Comparison of ENCODE assay signal across 10 cellular contexts in the genomic region with DNA sequence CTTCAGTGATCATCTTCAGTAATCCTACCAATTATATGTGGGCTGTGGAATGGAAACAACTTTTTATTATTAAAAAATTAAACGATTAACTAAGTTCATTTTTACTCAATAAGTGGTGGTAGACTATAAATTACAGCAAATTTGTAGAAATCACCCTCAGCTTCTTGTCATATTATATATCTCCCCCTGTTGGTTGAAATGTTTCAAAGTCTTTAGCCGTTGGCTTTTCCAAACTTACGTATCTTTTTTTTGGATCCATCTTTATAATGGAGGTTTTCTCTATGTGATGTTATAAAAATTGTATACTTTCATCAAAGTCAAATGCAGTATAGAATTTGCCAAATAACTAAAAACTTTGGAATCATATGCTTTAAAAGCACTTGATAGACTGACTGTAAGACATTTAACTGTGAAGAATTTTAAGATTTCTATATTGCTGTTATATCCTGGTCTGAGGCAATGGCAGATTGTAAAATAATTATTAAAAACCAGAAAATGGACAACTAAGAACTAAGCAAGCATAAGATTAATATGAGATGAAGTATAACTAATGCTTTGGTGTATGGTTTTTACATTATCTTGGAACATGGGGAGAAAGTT. TPM values are rescaled to one million over a fixed set of nuclear protein-coding genes. Genes with fewer than 3 reads are reported as not detected.
DNase-seq lines count a peak whose midpoint lies in the region; ATAC-seq and TF ChIP-seq lines count a peak whose summit lies in the region.
"Had no signal": no experiment of that assay in that cellular context is flagged by ENCODE, and none has a peak within 500 bp of the region (broad histone marks: within the 10 kb centered on the region; RNA-seq: fewer than 3 reads in every experiment).

No MANE protein-coding gene starts in this region.

- no peaks in the 10 kb centered on the region for H4K20me1 ChIP-seq in MM.1S (ENCODE audit: insufficient read depth, low read length)

- H3K9me3 Mint-ChIP-seq in Calu3 (ENCODE audit: low read depth, unreplicated experiment) = no peaks in the 10 kb centered on the region
- peaks cover 0 to 2% (median 0%) of the 10 kb centered on the region in 11 donors for H3K9me3 Mint-ChIP-seq in naive thymus-derived CD4-positive, alpha-beta T cell
- H3K9me3 Mint-ChIP-seq: naive B cell had no signal

- H3K27ac ChIP-seq in MM.1S (ENCODE audit: low read length) = no peak overlapping the region
- no peak overlapping the region for H3K27ac ChIP-seq in naive thymus-derived CD4-positive, alpha-beta T cell (ENCODE audit: low read depth, low read length)

- no peaks in the 10 kb centered on the region for H3K4me1 Mint-ChIP-seq in Calu3 (ENCODE audit: low read depth, unreplicated experiment)
- H3K4me1 Mint-ChIP-seq in naive thymus-derived CD4-positive, alpha-beta T cell = peaks cover 3 to 20% (median 4%) of the 10 kb centered on the region in 7 donors

- ATAC-seq in naive thymus-derived CD4-positive, alpha-beta T cell = peak; percentile 53
- ATAC-seq in HG03342 (IDR thresholded peaks at IDR 0.05; ENCODE audit: unreplicated experiment) (no peak), GM18511 (IDR thresholded peaks at IDR 0.05; ENCODE audit: unreplicated experiment) (no peak)

- POLR2A ChIA-PET in naive thymus-derived CD4-positive, alpha-beta T cell (lab: Charles Lee) = interaction anchor here (1.3 kb wide), 1 partner anchor 122 kb away, joined by 3 read pairs; no protein-coding TSS in a partner anchor

- no peaks in the 10 kb centered on the region for H3F3A ChIP-seq in MM.1S (ENCODE audit: insufficient read depth, low read length)

- no peaks in the 10 kb centered on the region for H3K9me2 ChIP-seq in MM.1S (replicated peaks; ENCODE audit: insufficient read depth, low read length)

- H3K4me3 ChIP-seq in MM.1S (ENCODE audit: low read length) = no peak overlapping the region
- H3K4me3 ChIP-seq in cardiac fibroblast (replicated peaks in 1 of 2; ENCODE audit: low read depth in 2 of 2, low read length in 2 of 2) = no peak overlapping the region
- H3K4me3 ChIP-seq in naive thymus-derived CD4-positive, alpha-beta T cell (ENCODE audit: low read length) = no peak overlapping the region

- no peaks in the 10 kb centered on the region for H3K9me3 ChIP-seq in MM.1S (replicated peaks; ENCODE audit: insufficient read depth, low read length)
- H3K9me3 ChIP-seq in naive thymus-derived CD4-positive, alpha-beta T cell (ENCODE audit: control insufficient read depth in 2 of 3, low read length in 3 of 3) = no peaks in the 10 kb centered on the region

- intact Hi-C loops in Calu3 (cut with micrococcal nuclease; ENCODE audit: unreplicated experiment) = loop anchor here (1.0 kb wide), 1 partner anchor 124 kb away; no protein-coding TSS in a partner anchor
- intact Hi-C loops in naive thymus-derived CD4-positive, alpha-beta T cell (cut with micrococcal nuclease) = loop anchor here (1.0 to 2.0 kb wide), 4 partner anchors 15 to 124 kb away; no protein-coding TSS in a partner anchor

- no peaks in the 10 kb centered on the region for H3K27me3 ChIP-seq in MM.1S (replicated peaks; ENCODE audit: insufficient read depth, low read length)
- H3K27me3 ChIP-seq in naive thymus-derived CD4-positive, alpha-beta T cell (ENCODE audit: control insufficient read depth in 2 of 2, insufficient read depth in 2 of 2, low read length in 2 of 2) = no peaks in the 10 kb centered on the region

- H3K36me3 Mint-ChIP-seq in Calu3 (ENCODE audit: insufficient read depth, unreplicated experiment) = peaks cover 4% of the 10 kb centered on the region
- peaks cover 18 to 53% (median 31%) of the 10 kb centered on the region in 5 donors for H3K36me3 Mint-ChIP-seq in naive thymus-derived CD4-positive, alpha-beta T cell

- peaks cover 8% of the 10 kb centered on the region for H3K36me3 ChIP-seq in MM.1S (replicated peaks; ENCODE audit: insufficient read depth, low read length)
- H3K36me3 ChIP-seq in naive thymus-derived CD4-positive, alpha-beta T cell (ENCODE audit: control insufficient read depth in 2 of 3, insufficient read depth in 3 of 3, low read length in 3 of 3) = peaks cover 10 to 53% (median 11%) of the 10 kb centered on the region in 3 experiments

- H3K27ac Mint-ChIP-seq in Calu3 (ENCODE audit: unreplicated experiment) = no peak overlapping the region
- H3K27ac Mint-ChIP-seq in naive thymus-derived CD4-positive, alpha-beta T cell = no peak overlapping the region

- TF ChIP-seq CTCF in Calu3 (IDR thresholded peaks at IDR 0.05; ENCODE audit: unreplicated experiment) (peak; percentile 61), MM.1S (IDR thresholded peaks at IDR 0.05; ENCODE audit: low read length) (peak; percentile 46; the same call in 1 of the 2 replicates), cardiac fibroblast (IDR thresholded peaks at IDR 0.05; ENCODE audit: low read depth, low read length) (peak; percentile 36)

- DNase-seq in Calu3 (no peak), MM.1S (peak; percentile 23), cardiac fibroblast (ENCODE audit: low read depth in 2 of 2) (peak; percentile 62 to 67), UCSD-AML1 (lab: John Stamatoyannopoulos, UW; ENCODE audit: unreplicated experiment) (no peak), HuH-7.5 (ENCODE audit: low spot score) (no peak)
- DNase-seq in naive thymus-derived CD4-positive, alpha-beta T cell = peak in 6 of 9 donors; percentile 5 to 52 (median 34)
- DNase-seq: activated CD4-positive, alpha-beta T cell treated with anti-CD3 and anti-CD28 coated beads, Interleukin-2, amount 50 U/mL, for 4 hours; naive B cell had no signal

- H2AFZ ChIP-seq in MM.1S (ENCODE audit: low read length) = no peak overlapping the region

- H3K4me2 ChIP-seq in MM.1S (ENCODE audit: low read depth, low read length) = no peak overlapping the region

- CTCF ChIA-PET in Calu3 (lab: Charles Lee) = interaction anchor here (1.0 to 2.6 kb wide), 4 partner anchors 43 to 129 kb away, joined by 5 to 49 read pairs (median 8); no protein-coding TSS in a partner anchor
- CTCF ChIA-PET in naive thymus-derived CD4-positive, alpha-beta T cell (lab: Charles Lee) = interaction anchor here (0.8 to 2.1 kb wide), 9 partner anchors 9 to 1849 kb away, joined by 3 to 33 read pairs (median 4); partner anchors contain the start of gene DNAJC19

- no TSS peak for BruUV-seq in Calu3 (replicated peaks; lab: Mats Ljungman, UMichigan)

- no peaks in the 10 kb centered on the region for H3K27me3 Mint-ChIP-seq in Calu3 (ENCODE audit: unreplicated experiment)
- H3K27me3 Mint-ChIP-seq in naive thymus-derived CD4-positive, alpha-beta T cell = no peaks in the 10 kb centered on the region
- H3K27me3 Mint-ChIP-seq: naive B cell had no signal

- peaks cover 6% of the 10 kb centered on the region; the same call in 1 of the 2 replicates for H3K4me1 ChIP-seq in MM.1S (ENCODE audit: low read length)
- no peaks in the 10 kb centered on the region for H3K4me1 ChIP-seq in naive thymus-derived CD4-positive, alpha-beta T cell (ENCODE audit: control insufficient read depth in 2 of 2, insufficient read depth in 2 of 2, low read length in 2 of 2)

- no peak overlapping the region for H3K4me3 Mint-ChIP-seq in Calu3 (ENCODE audit: low read depth, unreplicated experiment)
- H3K4me3 Mint-ChIP-seq in naive thymus-derived CD4-positive, alpha-beta T cell = no peak overlapping the region
- H3K4me3 Mint-ChIP-seq: naive B cell had no signal

- peaks cover 27% of the 10 kb centered on the region for H3K79me2 ChIP-seq in MM.1S (ENCODE audit: low read length)

- no peak overlapping the region for H3K9ac ChIP-seq in MM.1S (ENCODE audit: low read length)

RNA-seq across cellular contexts. Expression of gene ATP11B, which starts 44.7 kb away (rescaled TPM):
- 81.9 and 84.0 TPM in 2 replicates for total RNA-seq in Calu3 (2022)
- 100 to 1,000 TPM; 111 to 136 (median 114) TPM for total RNA-seq in naive thymus-derived CD4-positive, alpha-beta T cell
- 10 to 100 TPM; 28.4 to 48.7 TPM for polyA plus RNA-seq in naive thymus-derived CD4-positive, alpha-beta T cell

Comparison
In these comparisons a context has a peak if more than half of its experiments do, and no peak if none do; other contexts are left out.
1. DNase-seq: peak in MM.1S (single experiment), cardiac fibroblast (2 of 2) and naive thymus-derived CD4-positive, alpha-beta T cell (6 of 9); none in Calu3 (single experiment), UCSD-AML1 (single experiment) and HuH-7.5 (single experiment).
2. Peak in every context shown above with its lines, with median percentiles within 50 percentile points of each other: CTCF ChIP-seq.